In the genomic region with DNA sequence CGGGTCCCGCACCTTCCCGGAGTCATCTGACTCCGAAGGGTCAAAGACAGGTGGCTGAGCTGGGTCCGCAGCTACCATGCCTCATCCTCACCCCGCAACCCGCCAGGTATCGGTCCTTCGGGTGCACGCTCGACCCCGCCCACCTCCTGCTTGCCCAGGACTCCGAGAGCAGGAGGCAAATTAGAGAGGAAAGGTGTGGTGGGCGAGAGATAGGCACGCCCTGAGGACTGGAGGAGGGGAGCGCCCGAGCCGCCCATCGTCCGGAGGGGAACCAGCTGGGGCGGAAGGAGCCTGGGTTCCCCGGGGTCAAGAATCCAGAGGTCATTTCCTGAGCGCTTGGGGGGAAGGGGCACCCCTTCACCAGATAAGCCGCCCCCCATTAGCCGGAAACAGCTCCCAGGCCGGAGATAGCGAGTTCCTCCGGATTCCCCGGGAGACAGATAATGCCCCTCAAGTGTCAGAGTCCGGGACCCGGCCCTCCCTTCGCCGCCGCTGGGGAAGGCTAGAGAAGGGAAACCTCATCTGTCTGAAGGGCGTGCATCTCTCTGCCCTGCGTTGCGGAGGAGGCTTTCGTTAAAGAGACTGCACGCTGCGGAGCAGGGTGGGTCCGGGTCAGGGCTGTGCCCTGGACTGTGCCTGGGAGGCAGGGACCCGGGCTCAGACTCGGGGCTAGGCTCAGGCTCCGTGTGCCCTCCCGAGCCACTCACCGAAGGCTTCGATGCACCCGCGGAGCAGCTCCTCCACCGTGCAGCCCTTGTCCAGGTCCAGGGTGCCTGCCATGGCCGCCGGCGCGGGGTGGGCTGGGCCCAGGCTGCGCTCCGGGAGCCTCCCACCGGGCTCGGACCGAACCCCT, we compare ENCODE assay signal across 1 cellular context.
TF ChIP-seq lines count a peak whose summit lies in the region.

No MANE protein-coding gene starts in this region.

TF ChIP-seq in WTC11, 78 proteins besides CTCF, POLR2A, EP300 and RAD21 (continued from another document and continues in another):
- TF ChIP-seq, protein P1, sequence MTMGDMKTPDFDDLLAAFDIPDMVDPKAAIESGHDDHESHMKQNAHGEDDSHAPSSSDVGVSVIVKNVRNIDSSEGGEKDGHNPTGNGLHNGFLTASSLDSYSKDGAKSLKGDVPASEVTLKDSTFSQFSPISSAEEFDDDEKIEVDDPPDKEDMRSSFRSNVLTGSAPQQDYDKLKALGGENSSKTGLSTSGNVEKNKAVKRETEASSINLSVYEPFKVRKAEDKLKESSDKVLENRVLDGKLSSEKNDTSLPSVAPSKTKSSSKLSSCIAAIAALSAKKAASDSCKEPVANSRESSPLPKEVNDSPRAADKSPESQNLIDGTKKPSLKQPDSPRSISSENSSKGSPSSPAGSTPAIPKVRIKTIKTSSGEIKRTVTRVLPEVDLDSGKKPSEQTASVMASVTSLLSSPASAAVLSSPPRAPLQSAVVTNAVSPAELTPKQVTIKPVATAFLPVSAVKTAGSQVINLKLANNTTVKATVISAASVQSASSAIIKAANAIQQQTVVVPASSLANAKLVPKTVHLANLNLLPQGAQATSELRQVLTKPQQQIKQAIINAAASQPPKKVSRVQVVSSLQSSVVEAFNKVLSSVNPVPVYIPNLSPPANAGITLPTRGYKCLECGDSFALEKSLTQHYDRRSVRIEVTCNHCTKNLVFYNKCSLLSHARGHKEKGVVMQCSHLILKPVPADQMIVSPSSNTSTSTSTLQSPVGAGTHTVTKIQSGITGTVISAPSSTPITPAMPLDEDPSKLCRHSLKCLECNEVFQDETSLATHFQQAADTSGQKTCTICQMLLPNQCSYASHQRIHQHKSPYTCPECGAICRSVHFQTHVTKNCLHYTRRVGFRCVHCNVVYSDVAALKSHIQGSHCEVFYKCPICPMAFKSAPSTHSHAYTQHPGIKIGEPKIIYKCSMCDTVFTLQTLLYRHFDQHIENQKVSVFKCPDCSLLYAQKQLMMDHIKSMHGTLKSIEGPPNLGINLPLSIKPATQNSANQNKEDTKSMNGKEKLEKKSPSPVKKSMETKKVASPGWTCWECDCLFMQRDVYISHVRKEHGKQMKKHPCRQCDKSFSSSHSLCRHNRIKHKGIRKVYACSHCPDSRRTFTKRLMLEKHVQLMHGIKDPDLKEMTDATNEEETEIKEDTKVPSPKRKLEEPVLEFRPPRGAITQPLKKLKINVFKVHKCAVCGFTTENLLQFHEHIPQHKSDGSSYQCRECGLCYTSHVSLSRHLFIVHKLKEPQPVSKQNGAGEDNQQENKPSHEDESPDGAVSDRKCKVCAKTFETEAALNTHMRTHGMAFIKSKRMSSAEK (CRISPR knock-in tag; IDR thresholded peaks at IDR 0.05; ENCODE audit: borderline replicate concordance): no peak
- TF ChIP-seq, protein P2, sequence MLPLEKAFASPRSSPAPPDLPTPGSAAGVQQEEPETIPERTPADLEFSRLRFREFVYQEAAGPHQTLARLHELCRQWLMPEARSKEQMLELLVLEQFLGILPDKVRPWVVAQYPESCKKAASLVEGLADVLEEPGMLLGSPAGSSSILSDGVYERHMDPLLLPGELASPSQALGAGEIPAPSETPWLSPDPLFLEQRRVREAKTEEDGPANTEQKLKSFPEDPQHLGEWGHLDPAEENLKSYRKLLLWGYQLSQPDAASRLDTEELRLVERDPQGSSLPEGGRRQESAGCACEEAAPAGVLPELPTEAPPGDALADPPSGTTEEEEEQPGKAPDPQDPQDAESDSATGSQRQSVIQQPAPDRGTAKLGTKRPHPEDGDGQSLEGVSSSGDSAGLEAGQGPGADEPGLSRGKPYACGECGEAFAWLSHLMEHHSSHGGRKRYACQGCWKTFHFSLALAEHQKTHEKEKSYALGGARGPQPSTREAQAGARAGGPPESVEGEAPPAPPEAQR (CRISPR knock-in tag; IDR thresholded peaks at IDR 0.05): no peak
- TF ChIP-seq, protein P3, sequence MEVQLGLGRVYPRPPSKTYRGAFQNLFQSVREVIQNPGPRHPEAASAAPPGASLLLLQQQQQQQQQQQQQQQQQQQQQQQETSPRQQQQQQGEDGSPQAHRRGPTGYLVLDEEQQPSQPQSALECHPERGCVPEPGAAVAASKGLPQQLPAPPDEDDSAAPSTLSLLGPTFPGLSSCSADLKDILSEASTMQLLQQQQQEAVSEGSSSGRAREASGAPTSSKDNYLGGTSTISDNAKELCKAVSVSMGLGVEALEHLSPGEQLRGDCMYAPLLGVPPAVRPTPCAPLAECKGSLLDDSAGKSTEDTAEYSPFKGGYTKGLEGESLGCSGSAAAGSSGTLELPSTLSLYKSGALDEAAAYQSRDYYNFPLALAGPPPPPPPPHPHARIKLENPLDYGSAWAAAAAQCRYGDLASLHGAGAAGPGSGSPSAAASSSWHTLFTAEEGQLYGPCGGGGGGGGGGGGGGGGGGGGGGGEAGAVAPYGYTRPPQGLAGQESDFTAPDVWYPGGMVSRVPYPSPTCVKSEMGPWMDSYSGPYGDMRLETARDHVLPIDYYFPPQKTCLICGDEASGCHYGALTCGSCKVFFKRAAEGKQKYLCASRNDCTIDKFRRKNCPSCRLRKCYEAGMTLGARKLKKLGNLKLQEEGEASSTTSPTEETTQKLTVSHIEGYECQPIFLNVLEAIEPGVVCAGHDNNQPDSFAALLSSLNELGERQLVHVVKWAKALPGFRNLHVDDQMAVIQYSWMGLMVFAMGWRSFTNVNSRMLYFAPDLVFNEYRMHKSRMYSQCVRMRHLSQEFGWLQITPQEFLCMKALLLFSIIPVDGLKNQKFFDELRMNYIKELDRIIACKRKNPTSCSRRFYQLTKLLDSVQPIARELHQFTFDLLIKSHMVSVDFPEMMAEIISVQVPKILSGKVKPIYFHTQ (CRISPR knock-in tag; IDR thresholded peaks at IDR 0.05): no peak
- TF ChIP-seq CREM (CRISPR knock-in tag; IDR thresholded peaks at IDR 0.05) (no peak), FOXK1 (CRISPR knock-in tag; IDR thresholded peaks at IDR 0.05) (no peak), SOX15 (CRISPR knock-in tag; IDR thresholded peaks at IDR 0.05) (no peak), NR2C2 (CRISPR knock-in tag; IDR thresholded peaks at IDR 0.05) (no peak), ATF1 (CRISPR knock-in tag; IDR thresholded peaks at IDR 0.05) (no peak), ZNF263 (CRISPR knock-in tag; IDR thresholded peaks at IDR 0.05; ENCODE audit: low read depth) (no peak), ZNF416 (CRISPR knock-in tag; IDR thresholded peaks at IDR 0.05) (no peak)
- TF ChIP-seq, protein P4, sequence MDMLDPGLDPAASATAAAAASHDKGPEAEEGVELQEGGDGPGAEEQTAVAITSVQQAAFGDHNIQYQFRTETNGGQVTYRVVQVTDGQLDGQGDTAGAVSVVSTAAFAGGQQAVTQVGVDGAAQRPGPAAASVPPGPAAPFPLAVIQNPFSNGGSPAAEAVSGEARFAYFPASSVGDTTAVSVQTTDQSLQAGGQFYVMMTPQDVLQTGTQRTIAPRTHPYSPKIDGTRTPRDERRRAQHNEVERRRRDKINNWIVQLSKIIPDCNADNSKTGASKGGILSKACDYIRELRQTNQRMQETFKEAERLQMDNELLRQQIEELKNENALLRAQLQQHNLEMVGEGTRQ (CRISPR knock-in tag; IDR thresholded peaks at IDR 0.05): no peak
- TF ChIP-seq, protein P5, sequence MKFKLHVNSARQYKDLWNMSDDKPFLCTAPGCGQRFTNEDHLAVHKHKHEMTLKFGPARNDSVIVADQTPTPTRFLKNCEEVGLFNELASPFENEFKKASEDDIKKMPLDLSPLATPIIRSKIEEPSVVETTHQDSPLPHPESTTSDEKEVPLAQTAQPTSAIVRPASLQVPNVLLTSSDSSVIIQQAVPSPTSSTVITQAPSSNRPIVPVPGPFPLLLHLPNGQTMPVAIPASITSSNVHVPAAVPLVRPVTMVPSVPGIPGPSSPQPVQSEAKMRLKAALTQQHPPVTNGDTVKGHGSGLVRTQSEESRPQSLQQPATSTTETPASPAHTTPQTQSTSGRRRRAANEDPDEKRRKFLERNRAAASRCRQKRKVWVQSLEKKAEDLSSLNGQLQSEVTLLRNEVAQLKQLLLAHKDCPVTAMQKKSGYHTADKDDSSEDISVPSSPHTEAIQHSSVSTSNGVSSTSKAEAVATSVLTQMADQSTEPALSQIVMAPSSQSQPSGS (CRISPR knock-in tag; IDR thresholded peaks at IDR 0.05; ENCODE audit: borderline replicate concordance, low read depth): no peak
- TF ChIP-seq, protein P6, sequence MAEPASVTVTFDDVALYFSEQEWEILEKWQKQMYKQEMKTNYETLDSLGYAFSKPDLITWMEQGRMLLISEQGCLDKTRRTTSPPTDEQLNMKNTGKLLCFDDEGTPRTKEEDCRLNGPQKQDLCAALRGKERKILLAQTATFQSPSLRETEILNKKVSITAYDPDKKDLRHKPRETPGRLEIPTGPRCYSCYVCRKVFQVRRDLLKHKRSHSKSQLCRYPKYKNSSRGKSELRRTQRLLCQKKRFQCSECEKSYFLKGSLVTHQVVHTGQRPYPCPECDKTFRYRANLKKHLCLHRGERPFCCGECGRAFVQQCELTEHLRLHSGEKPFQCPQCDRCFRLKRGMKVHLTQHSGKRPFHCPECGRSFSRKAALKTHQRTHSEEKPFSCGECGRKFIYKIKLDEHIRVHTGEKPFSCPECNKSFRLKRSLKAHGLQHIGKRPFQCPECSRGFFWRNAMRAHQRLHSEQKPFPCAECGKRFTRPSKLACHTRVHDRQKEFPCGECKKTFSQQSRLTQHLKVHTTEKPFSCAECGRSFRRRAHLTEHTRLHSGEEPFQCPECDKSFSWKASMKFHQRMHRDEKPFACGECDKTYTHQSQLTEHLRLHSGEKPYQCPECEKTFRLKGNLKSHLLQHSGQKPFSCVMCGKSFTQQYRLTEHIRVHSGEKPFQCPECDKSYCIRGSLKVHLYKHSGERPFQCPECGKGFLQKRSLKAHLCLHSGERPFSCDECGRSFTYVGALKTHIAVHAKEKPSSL (CRISPR knock-in tag; conservative IDR thresholded peaks at IDR 0.05): no peak
- TF ChIP-seq, protein P7, sequence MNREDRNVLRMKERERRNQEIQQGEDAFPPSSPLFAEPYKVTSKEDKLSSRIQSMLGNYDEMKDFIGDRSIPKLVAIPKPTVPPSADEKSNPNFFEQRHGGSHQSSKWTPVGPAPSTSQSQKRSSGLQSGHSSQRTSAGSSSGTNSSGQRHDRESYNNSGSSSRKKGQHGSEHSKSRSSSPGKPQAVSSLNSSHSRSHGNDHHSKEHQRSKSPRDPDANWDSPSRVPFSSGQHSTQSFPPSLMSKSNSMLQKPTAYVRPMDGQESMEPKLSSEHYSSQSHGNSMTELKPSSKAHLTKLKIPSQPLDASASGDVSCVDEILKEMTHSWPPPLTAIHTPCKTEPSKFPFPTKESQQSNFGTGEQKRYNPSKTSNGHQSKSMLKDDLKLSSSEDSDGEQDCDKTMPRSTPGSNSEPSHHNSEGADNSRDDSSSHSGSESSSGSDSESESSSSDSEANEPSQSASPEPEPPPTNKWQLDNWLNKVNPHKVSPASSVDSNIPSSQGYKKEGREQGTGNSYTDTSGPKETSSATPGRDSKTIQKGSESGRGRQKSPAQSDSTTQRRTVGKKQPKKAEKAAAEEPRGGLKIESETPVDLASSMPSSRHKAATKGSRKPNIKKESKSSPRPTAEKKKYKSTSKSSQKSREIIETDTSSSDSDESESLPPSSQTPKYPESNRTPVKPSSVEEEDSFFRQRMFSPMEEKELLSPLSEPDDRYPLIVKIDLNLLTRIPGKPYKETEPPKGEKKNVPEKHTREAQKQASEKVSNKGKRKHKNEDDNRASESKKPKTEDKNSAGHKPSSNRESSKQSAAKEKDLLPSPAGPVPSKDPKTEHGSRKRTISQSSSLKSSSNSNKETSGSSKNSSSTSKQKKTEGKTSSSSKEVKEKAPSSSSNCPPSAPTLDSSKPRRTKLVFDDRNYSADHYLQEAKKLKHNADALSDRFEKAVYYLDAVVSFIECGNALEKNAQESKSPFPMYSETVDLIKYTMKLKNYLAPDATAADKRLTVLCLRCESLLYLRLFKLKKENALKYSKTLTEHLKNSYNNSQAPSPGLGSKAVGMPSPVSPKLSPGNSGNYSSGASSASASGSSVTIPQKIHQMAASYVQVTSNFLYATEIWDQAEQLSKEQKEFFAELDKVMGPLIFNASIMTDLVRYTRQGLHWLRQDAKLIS (CRISPR knock-in tag; IDR thresholded peaks at IDR 0.05; ENCODE audit: borderline replicate concordance): no peak
- TF ChIP-seq, protein P8, sequence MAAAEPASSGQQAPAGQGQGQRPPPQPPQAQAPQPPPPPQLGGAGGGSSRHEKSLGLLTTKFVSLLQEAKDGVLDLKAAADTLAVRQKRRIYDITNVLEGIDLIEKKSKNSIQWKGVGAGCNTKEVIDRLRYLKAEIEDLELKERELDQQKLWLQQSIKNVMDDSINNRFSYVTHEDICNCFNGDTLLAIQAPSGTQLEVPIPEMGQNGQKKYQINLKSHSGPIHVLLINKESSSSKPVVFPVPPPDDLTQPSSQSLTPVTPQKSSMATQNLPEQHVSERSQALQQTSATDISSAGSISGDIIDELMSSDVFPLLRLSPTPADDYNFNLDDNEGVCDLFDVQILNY (CRISPR knock-in tag; IDR thresholded peaks at IDR 0.05): no peak
- TF ChIP-seq, protein P9, sequence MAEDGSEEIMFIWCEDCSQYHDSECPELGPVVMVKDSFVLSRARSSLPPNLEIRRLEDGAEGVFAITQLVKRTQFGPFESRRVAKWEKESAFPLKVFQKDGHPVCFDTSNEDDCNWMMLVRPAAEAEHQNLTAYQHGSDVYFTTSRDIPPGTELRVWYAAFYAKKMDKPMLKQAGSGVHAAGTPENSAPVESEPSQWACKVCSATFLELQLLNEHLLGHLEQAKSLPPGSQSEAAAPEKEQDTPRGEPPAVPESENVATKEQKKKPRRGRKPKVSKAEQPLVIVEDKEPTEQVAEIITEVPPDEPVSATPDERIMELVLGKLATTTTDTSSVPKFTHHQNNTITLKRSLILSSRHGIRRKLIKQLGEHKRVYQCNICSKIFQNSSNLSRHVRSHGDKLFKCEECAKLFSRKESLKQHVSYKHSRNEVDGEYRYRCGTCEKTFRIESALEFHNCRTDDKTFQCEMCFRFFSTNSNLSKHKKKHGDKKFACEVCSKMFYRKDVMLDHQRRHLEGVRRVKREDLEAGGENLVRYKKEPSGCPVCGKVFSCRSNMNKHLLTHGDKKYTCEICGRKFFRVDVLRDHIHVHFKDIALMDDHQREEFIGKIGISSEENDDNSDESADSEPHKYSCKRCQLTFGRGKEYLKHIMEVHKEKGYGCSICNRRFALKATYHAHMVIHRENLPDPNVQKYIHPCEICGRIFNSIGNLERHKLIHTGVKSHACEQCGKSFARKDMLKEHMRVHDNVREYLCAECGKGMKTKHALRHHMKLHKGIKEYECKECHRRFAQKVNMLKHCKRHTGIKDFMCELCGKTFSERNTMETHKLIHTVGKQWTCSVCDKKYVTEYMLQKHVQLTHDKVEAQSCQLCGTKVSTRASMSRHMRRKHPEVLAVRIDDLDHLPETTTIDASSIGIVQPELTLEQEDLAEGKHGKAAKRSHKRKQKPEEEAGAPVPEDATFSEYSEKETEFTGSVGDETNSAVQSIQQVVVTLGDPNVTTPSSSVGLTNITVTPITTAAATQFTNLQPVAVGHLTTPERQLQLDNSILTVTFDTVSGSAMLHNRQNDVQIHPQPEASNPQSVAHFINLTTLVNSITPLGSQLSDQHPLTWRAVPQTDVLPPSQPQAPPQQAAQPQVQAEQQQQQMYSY (CRISPR knock-in tag; IDR thresholded peaks at IDR 0.05): no peak
